11 cellular contexts compared by ENCODE assay signal in the genomic region with DNA sequence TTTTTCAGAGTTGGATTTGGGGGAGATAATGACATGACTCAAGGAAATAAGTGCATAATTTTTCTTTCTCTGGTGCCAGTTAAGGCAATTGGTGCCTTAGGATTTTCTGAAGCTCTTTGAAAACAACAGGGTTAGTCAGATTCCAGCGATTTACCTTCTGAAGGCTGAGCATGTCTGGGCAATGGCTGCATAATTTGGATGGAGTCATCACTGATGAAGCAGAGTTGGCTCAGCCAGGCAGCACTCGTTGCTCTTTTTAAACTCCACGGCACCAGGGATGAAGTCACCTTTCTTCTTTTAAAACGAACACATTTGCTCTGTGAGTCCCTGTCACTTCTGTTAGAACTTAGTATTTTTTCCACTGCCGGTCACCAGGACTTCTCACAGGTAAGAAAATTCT.
DNase-seq lines count a peak whose midpoint lies in the region; ATAC-seq and TF ChIP-seq lines count a peak whose summit lies in the region.
"Had no signal": no experiment of that assay in that cellular context is flagged by ENCODE, and none has a peak within 500 bp of the region (broad histone marks: within the 10 kb centered on the region; RNA-seq: fewer than 3 reads in every experiment).

No MANE protein-coding gene starts in this region.

- H3K4me3 ChIP-seq in RWPE2 (ENCODE audit: severe bottlenecking) (peak overlapping the region; percentile 38), heart right ventricle (peak overlapping the region in 9 of 10 donors; percentile 18 to 52 (median 46)), suprapubic skin (peak overlapping the region; percentile 41)

- DNase-seq in LHCN-M2 (ENCODE audit: low read depth): peak; percentile 15
- peak; percentile 85 for DNase-seq in RWPE2 (ENCODE audit: low spot score)
- DNase-seq in heart right ventricle: peak in 1 of 2 donors; percentile 50
- DNase-seq in suprapubic skin (ENCODE audit: low spot score in 2 of 2): no peak
- DNase-seq in activated CD4-positive, alpha-beta T cell treated with anti-CD3 and anti-CD28 coated beads for 4 hours: no peak
- no peak for DNase-seq in NCI-H524 (lab: John Stamatoyannopoulos, UW)
- DNase-seq: activated CD4-positive, CD25-positive, alpha-beta regulatory T cell treated with anti-CD3 and anti-CD28 coated beads, Interleukin-2, amount 50 U/mL, for 72 hours; immature natural killer cell; SHP77 had no signal

- TF ChIP-seq CTCF in RWPE2 (IDR thresholded peaks at IDR 0.05; ENCODE audit: poor library complexity, severe bottlenecking) (no peak), heart right ventricle (IDR thresholded peaks at IDR 0.05) (no peak), suprapubic skin (IDR thresholded peaks at IDR 0.05) (no peak)

- TF ChIP-seq POLR2A in suprapubic skin (IDR thresholded peaks at IDR 0.05): no peak

- intact Hi-C loops in heart right ventricle (cut with DNase I): no loop called here

- peaks cover 35% of the 10 kb centered on the region for H3K4me1 ChIP-seq in RWPE2 (ENCODE audit: insufficient read depth, poor library complexity, severe bottlenecking)
- peaks cover 0 to 11% (median 0%) of the 10 kb centered on the region in 9 donors for H3K4me1 ChIP-seq in heart right ventricle
- H3K4me1 ChIP-seq in suprapubic skin: peaks cover 25% of the 10 kb centered on the region

- 58 to 66% methylated on average over 5 of the region's 5 CpGs for WGBS in heart right ventricle, 2 donors
- WGBS in suprapubic skin: 45% methylated on average over 5 of the region's 5 CpGs

- no peaks in the 10 kb centered on the region for H3K9me3 ChIP-seq in RWPE2 (ENCODE audit: severe bottlenecking)
- H3K9me3 ChIP-seq in heart right ventricle: peaks cover 0 to 9% (median 0%) of the 10 kb centered on the region in 11 donors
- no peaks in the 10 kb centered on the region for H3K9me3 ChIP-seq in suprapubic skin

- peak overlapping the region; percentile 99 for H3K27ac ChIP-seq in RWPE2 (ENCODE audit: poor library complexity, severe bottlenecking)
- peak overlapping the region; percentile 50 to 92 (median 82) for H3K27ac ChIP-seq in heart right ventricle
- H3K27ac ChIP-seq in suprapubic skin: peak overlapping the region; percentile 80

- H3K27me3 ChIP-seq in RWPE2 (ENCODE audit: insufficient read depth, poor library complexity, severe bottlenecking) (no peaks in the 10 kb centered on the region), heart right ventricle (no peaks in the 10 kb centered on the region), suprapubic skin (no peaks in the 10 kb centered on the region)

- H3K36me3 ChIP-seq in RWPE2 (ENCODE audit: low read depth): peaks cover 31% of the 10 kb centered on the region
- H3K36me3 ChIP-seq in heart right ventricle: no peaks in the 10 kb centered on the region
- no peaks in the 10 kb centered on the region for H3K36me3 ChIP-seq in suprapubic skin

- TF ChIP-seq EP300 in suprapubic skin (IDR thresholded peaks at IDR 0.05): no peak

- ATAC-seq in RWPE2 (ENCODE audit: low read depth) (peak; percentile 90), heart right ventricle (peak; percentile 77 to 95 (median 90)), GM21367 (IDR thresholded peaks at IDR 0.05; ENCODE audit: unreplicated experiment) (no peak)
- ATAC-seq: HCT116 had no signal

Comparison
In these comparisons a context has a peak if more than half of its experiments do, and no peak if none do; other contexts are left out.
1. DNase-seq: peak in LHCN-M2 (single experiment) and RWPE2 (single experiment); none in suprapubic skin (0 of 2), activated CD4-positive, alpha-beta T cell treated with anti-CD3 and anti-CD28 coated beads for 4 hours (0 of 2) and NCI-H524 (0 of 2).
2. Peak in every context shown above with its lines, with median percentiles within 50 percentile points of each other: H3K27ac ChIP-seq and H3K4me3 ChIP-seq.